In the genomic region with DNA sequence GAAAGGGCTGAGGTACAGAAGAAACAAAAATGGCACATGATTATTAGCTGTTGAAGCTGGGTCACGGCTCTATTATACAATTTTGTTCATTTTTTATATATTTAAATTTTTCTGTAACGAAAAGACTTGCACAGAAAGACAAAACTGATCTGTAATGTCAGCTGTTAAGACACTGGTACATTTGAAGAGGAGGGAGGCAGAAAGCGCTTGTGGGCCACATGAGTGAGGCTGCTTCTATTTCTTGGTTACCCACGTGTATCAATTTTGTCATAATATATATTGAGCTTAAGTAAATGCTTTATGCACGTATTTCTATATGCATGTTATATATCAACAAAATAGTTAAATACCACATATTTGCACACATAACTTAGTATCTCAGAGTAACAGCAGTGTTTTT, we compare ENCODE assay signal across 35 cellular contexts.
DNase-seq lines count a peak whose midpoint lies in the region; ATAC-seq, FAIRE-seq and TF ChIP-seq lines count a peak whose summit lies in the region.
"Had no signal": no experiment of that assay in that cellular context is flagged by ENCODE, and none has a peak within 500 bp of the region (broad histone marks: within the 10 kb centered on the region; RNA-seq: fewer than 3 reads in every experiment).

No MANE protein-coding gene starts in this region.

- WGBS in endodermal cell (ENCODE audit: insufficient coverage in 1 of 2, insufficient read length in 1 of 2), 2 experiments, result 97 to 100% methylated on average over 2 to 3 of the region's 5 CpGs
- 93 to 96% methylated on average over 5 of the region's 5 CpGs for WGBS in pancreas, 2 donors

- no peak overlapping the region for H3K9ac ChIP-seq in endodermal cell (ENCODE audit: extremely low read depth, low read length, poor library complexity, severe bottlenecking)
- H3K9ac ChIP-seq: BLaER1; BLaER1 treated with 17β-estradiol and CSF1 and Interleukin-3, amounts not matched to agents 10 nM and 100 nM had no signal

- peaks cover 60% of the 10 kb centered on the region for H3K36me3 Mint-ChIP-seq in endodermal cell (ENCODE audit: low read depth)

- no peaks in the 10 kb centered on the region for H3K27me3 Mint-ChIP-seq in endodermal cell (ENCODE audit: insufficient read depth)
- H3K27me3 Mint-ChIP-seq: B cell; CD4-positive, alpha-beta memory T cell; CD4-positive, alpha-beta T cell; CD4-positive, CD25-positive, alpha-beta regulatory T cell had no signal

- FAIRE-seq in HTR-8/SVneo (lab: Jason Lieb, UNC) (peak; percentile 68), pancreas (lab: Jason Lieb, UNC) (no peak)
- FAIRE-seq: A204.1, A549, D721Med had no signal

- H3K36me3 ChIP-seq in endodermal cell (ENCODE audit: control insufficient read depth, insufficient read depth, low read length) (peaks cover 40% of the 10 kb centered on the region), pancreas (peaks cover 0 to 4% (median 0%) of the 10 kb centered on the region in 3 donors)
- H3K36me3 ChIP-seq: BE2C had no signal

- peaks cover 37% of the 10 kb centered on the region for H3K9me3 ChIP-seq in endodermal cell (ENCODE audit: control insufficient read depth, low read length)
- H3K9me3 ChIP-seq in pancreas, result no peaks in the 10 kb centered on the region
- H3K9me3 ChIP-seq: BE2C had no signal

- no peak for TF ChIP-seq CTCF in endodermal cell (conservative IDR thresholded peaks at IDR 0.05)
- no peak for TF ChIP-seq CTCF in pancreas (IDR thresholded peaks at IDR 0.05)

- peaks cover 6% of the 10 kb centered on the region for H3K4me1 Mint-ChIP-seq in endodermal cell
- H3K4me1 Mint-ChIP-seq: B cell; CD8-positive, alpha-beta memory T cell had no signal

- no peak for ATAC-seq in pancreas
- ATAC-seq: A549; CD8-positive, alpha-beta T cell had no signal

- H3K4me3 ChIP-seq in endodermal cell (ENCODE audit: low read length), result peak overlapping the region; percentile 36
- no peak overlapping the region for H3K4me3 ChIP-seq in pancreas
- H3K4me3 ChIP-seq: A549; BLaER1; BLaER1 treated with 17β-estradiol and CSF1 and Interleukin-3, amounts not matched to agents 10 nM and 100 nM had no signal

- no peak overlapping the region for H3K27ac Mint-ChIP-seq in endodermal cell
- H3K27ac Mint-ChIP-seq: B cell; CD14-positive monocyte; CD4-positive, alpha-beta memory T cell; CD4-positive, alpha-beta T cell; CD4-positive, CD25-positive, alpha-beta regulatory T cell; CD8-positive, alpha-beta memory T cell; CD8-positive, alpha-beta T cell had no signal

- intact Hi-C loops in pancreas (cut with DNase I), result no loop called here

- H3K4me3 Mint-ChIP-seq in endodermal cell, result no peak overlapping the region
- H3K4me3 Mint-ChIP-seq: B cell; CD14-positive monocyte; CD4-positive, alpha-beta memory T cell; CD4-positive, alpha-beta T cell; CD4-positive, CD25-positive, alpha-beta regulatory T cell; CD8-positive, alpha-beta memory T cell; CD8-positive, alpha-beta T cell had no signal

- peaks cover 26% of the 10 kb centered on the region for H3K9me3 Mint-ChIP-seq in endodermal cell

- DNase-seq in HTR-8/SVneo (ENCODE audit: insufficient read length, low spot score) (no peak), endodermal cell (no peak), putamen (ENCODE audit: low spot score) (peak; percentile 47), NCI-H2171 (lab: John Stamatoyannopoulos, UW) (no peak), SIG-M5 (lab: John Stamatoyannopoulos, UW) (no peak), pancreas (no peak)
- DNase-seq: 8988T; ACHN; AML-193; BE2C; C1 segment of cervical spinal cord; Caco-2; Calu3; CD4-positive, alpha-beta memory T cell; CD4-positive, alpha-beta T cell; CD4-positive, CD25-positive, alpha-beta regulatory T cell; CD8-positive, alpha-beta memory T cell; CD8-positive, alpha-beta T cell; COR-L47; DMS 273 treated with DMSO at 0.1 percent for 48 hours; DMS153; DMS53; DMS79; DMS79 treated with DMSO at 0.1 percent for 48 hours; DND-41; EL had no signal

- H3K27me3 ChIP-seq in endodermal cell (ENCODE audit: control insufficient read depth, insufficient read depth, low read length, poor library complexity, severe bottlenecking), result no peaks in the 10 kb centered on the region
- H3K27me3 ChIP-seq in pancreas, result no peaks in the 10 kb centered on the region
- H3K27me3 ChIP-seq: BE2C; BLaER1; BLaER1 treated with 17β-estradiol and CSF1 and Interleukin-3, amounts not matched to agents 10 nM and 100 nM had no signal

- H3K27ac ChIP-seq in endodermal cell (ENCODE audit: low read depth, low read length), result no peak overlapping the region
- H3K27ac ChIP-seq in pancreas, result no peak overlapping the region
- H3K27ac ChIP-seq: 22Rv1; A549; BLaER1; BLaER1 treated with 17β-estradiol and CSF1 and Interleukin-3, amounts not matched to agents 10 nM and 100 nM; C4-2B had no signal

- H3K4me1 ChIP-seq in endodermal cell (ENCODE audit: control insufficient read depth, insufficient read depth, low read length) (peaks cover 5% of the 10 kb centered on the region), pancreas (no peaks in the 10 kb centered on the region)
- H3K4me1 ChIP-seq: A549, BE2C, Caco-2 had no signal
